ENCODE assay signal across 16 cellular contexts in the genomic region with DNA sequence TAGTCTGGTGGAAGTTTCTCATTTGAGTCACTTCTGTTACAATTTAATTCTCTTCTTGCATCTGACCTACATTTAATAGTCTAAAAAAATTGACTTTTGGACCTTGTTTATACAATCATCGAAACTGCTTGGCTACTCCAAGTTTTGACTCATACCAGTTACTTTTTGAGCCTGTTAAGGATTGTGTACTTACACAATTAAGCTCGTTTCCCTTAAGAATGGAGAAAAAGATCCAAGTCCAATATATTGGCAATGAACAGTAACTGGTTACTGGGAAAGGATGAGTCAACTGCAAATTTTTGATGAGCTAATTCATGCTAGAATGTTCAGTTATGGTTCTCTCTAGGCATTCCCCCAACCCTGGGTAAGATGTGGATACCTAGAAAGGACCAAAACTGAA. TPM values are rescaled to one million over a fixed set of nuclear protein-coding genes. Genes with fewer than 3 reads are reported as not detected.
"Had no signal": no experiment of that assay in that cellular context is flagged by ENCODE, and none has a peak within 500 bp of the region (broad histone marks: within the 10 kb centered on the region; RNA-seq: fewer than 3 reads in every experiment).

No MANE protein-coding gene starts in this region.

- H3K9me3 ChIP-seq: colonic mucosa, spleen, transverse colon had no signal

- H3K79me2 ChIP-seq: parathyroid adenoma had no signal

- H3K27me3 ChIP-seq: colonic mucosa, transverse colon had no signal

- H3K36me3 ChIP-seq: colonic mucosa, spleen, transverse colon had no signal

- H3K4me1 Mint-ChIP-seq: activated CD8-positive, alpha-beta memory T cell treated with anti-CD3 and anti-CD28 coated beads, Interleukin-2, amount 10 ng/mL, durations not matched to agents 7 days and 5 days; stimulated activated naive B cell treated with anti-CD40 and anti-IgM and Interleukin-4, amounts not matched to agents 10 μg/mL and 1 μg/mL and 100 μg/mL, for 72 hours had no signal

- H3K27ac Mint-ChIP-seq: activated CD8-positive, alpha-beta memory T cell treated with anti-CD3 and anti-CD28 coated beads, Interleukin-2, amount 10 ng/mL, durations not matched to agents 7 days and 5 days; activated naive CD4-positive, alpha-beta T cell treated with anti-CD3 and anti-CD28 coated beads, Interleukin-2, amount 50 U/mL, for 72 hours; activated T-cell treated with anti-CD3 and anti-CD28 coated beads, Interleukin-2, amount 50 U/mL, for 24 hours; stimulated activated naive B cell treated with anti-CD40 and anti-IgM and Interleukin-4, amounts not matched to agents 10 μg/mL and 1 μg/mL and 100 μg/mL, for 72 hours had no signal

- H3K4me3 Mint-ChIP-seq: activated CD8-positive, alpha-beta memory T cell treated with anti-CD3 and anti-CD28 coated beads, Interleukin-2, amount 10 ng/mL, durations not matched to agents 7 days and 5 days; activated T-cell treated with anti-CD3 and anti-CD28 coated beads, Interleukin-2, amount 50 U/mL, for 24 hours; stimulated activated naive B cell treated with anti-CD40 and anti-IgM and Interleukin-4, amounts not matched to agents 10 μg/mL and 1 μg/mL and 100 μg/mL, for 72 hours had no signal

- H3K4me1 ChIP-seq: colonic mucosa, parathyroid adenoma, spleen, transverse colon had no signal

- ATAC-seq: activated CD8-positive, alpha-beta memory T cell treated with anti-CD3 and anti-CD28 coated beads, Interleukin-2, amount 10 ng/mL, durations not matched to agents 7 days and 5 days; activated naive CD4-positive, alpha-beta T cell treated with anti-CD3 and anti-CD28 coated beads, Interleukin-2, amount 50 U/mL, for 72 hours; left lobe of liver; stimulated activated naive B cell treated with anti-CD40 and anti-IgM and Interleukin-4, amounts not matched to agents 10 μg/mL and 1 μg/mL and 100 μg/mL, for 72 hours had no signal

- DNase-seq: activated CD4-positive, alpha-beta T cell treated with anti-CD3 and anti-CD28 coated beads, Interleukin-2, amount 50 U/mL, for 4 hours; activated CD8-positive, alpha-beta memory T cell treated with anti-CD3 and anti-CD28 coated beads, Interleukin-2, amount 10 ng/mL, durations not matched to agents 7 days and 5 days; activated effector memory CD4-positive, alpha-beta T cell treated with anti-CD3 and anti-CD28 coated beads, Interleukin-2, amount 50 U/mL, for 16 hours; activated T-cell treated with anti-CD3 and anti-CD28 coated beads, Interleukin-2, amount 50 U/mL, for 24 hours; amniotic stem cell; colonic mucosa; glutamatergic neuron; spleen; stimulated activated CD4-positive, alpha-beta T cell treated with anti-CD3 and anti-CD28 coated beads, Interleukin-2, amount 100 ng/mL, for 24 hours; stimulated activated naive B cell treated with anti-CD40 and anti-IgM and Interleukin-4, amounts not matched to agents 10 μg/mL and 1 μg/mL and 100 μg/mL, for 72 hours; substantia nigra; T-helper 2 cell; transverse colon had no signal

- H3K27ac ChIP-seq: colonic mucosa, parathyroid adenoma, spleen, transverse colon had no signal

- H3K36me3 Mint-ChIP-seq: activated CD8-positive, alpha-beta memory T cell treated with anti-CD3 and anti-CD28 coated beads, Interleukin-2, amount 10 ng/mL, durations not matched to agents 7 days and 5 days; activated naive CD4-positive, alpha-beta T cell treated with anti-CD3 and anti-CD28 coated beads, Interleukin-2, amount 50 U/mL, for 72 hours; stimulated activated naive B cell treated with anti-CD40 and anti-IgM and Interleukin-4, amounts not matched to agents 10 μg/mL and 1 μg/mL and 100 μg/mL, for 72 hours had no signal

- H2AFZ ChIP-seq: parathyroid adenoma had no signal

- H3K27me3 Mint-ChIP-seq: activated CD8-positive, alpha-beta memory T cell treated with anti-CD3 and anti-CD28 coated beads, Interleukin-2, amount 10 ng/mL, durations not matched to agents 7 days and 5 days; stimulated activated naive B cell treated with anti-CD40 and anti-IgM and Interleukin-4, amounts not matched to agents 10 μg/mL and 1 μg/mL and 100 μg/mL, for 72 hours had no signal

- H3K4me3 ChIP-seq: colonic mucosa, spleen, transverse colon had no signal

- H3K9ac ChIP-seq: parathyroid adenoma had no signal

RNA-seq across cellular contexts. Expression of a gene that starts 58.2 kb away (rescaled TPM):
- total RNA-seq: activated CD8-positive, alpha-beta memory T cell treated with anti-CD3 and anti-CD28 coated beads, Interleukin-2, amount 10 ng/mL, durations not matched to agents 7 days and 5 days; activated naive CD4-positive, alpha-beta T cell treated with anti-CD3 and anti-CD28 coated beads, Interleukin-2, amount 50 U/mL, for 72 hours; left lobe of liver; transverse colon had no signal
